In genomic region chr9:86601697-86602096, GRCh38 we compare ENCODE assay signal across 27 cellular contexts.
DNase-seq lines count a peak whose midpoint lies in the region; ATAC-seq, FAIRE-seq and TF ChIP-seq lines count a peak whose summit lies in the region.
"Had no signal": no experiment of that assay in that cellular context is flagged by ENCODE, and none has a peak within 500 bp of the region (broad histone marks: within the 10 kb centered on the region; RNA-seq: fewer than 3 reads in every experiment).

No MANE protein-coding gene starts in this region.

- CTCF ChIA-PET in HEK293T (lab: Yijun Ruan, JAX) = interaction anchor here (1.5 to 1.6 kb wide), 2 partner anchors 12 to 344 kb away, joined by 3 to 5 read pairs; no protein-coding TSS in a partner anchor

- no peak overlapping the region for H3K4me3 ChIP-seq in bronchial epithelial cell (ENCODE audit: low read depth, low read length)
- H3K4me3 ChIP-seq in H7 (ENCODE audit: insufficient read depth, low read depth, low read length) = no peak overlapping the region
- H3K4me3 ChIP-seq: BLaER1, GM12878, heart left ventricle, left lung, psoas muscle, transverse colon had no signal

- no peak for DNase-seq in HEK293T (ENCODE audit: extremely low spot score)
- DNase-seq in bronchial epithelial cell (ENCODE audit: low read depth) = peak; percentile 35
- DNase-seq in kidney tubule cell (ENCODE audit: low spot score) = peak; percentile 10
- DNase-seq in progenitor cell of endocrine pancreas (ENCODE audit: low spot score, unreplicated experiment) = no peak
- no peak for DNase-seq in midbrain (lab: John Stamatoyannopoulos, UW)
- no peak for DNase-seq in H7
- DNase-seq in activated CD4-positive, alpha-beta T cell treated with anti-CD3 and anti-CD28 coated beads, Interleukin-2, amount 50 U/mL, for 48 hours = no peak
- DNase-seq: ACHN; activated CD4-positive, alpha-beta T cell treated with anti-CD3 and anti-CD28 coated beads, Interleukin-2, amount 10 ng/mL, durations not matched to agents 24 days and 14 days; activated naive CD4-positive, alpha-beta T cell treated with anti-CD3 and anti-CD28 coated beads for 36 hours; activated T-cell treated with anti-CD3 and anti-CD28 coated beads, Interleukin-2, amount 50 U/mL, for 48 hours; caudate nucleus; COR-L47; dermis blood vessel endothelial cell; DMS79 treated with DMSO at 0.1 percent for 48 hours; HCEC 1CT; heart left ventricle; left lung; NCI-H1105; NCI-H1930; psoas muscle; SK-N-SH; stimulated activated CD8-positive, alpha-beta memory T cell treated with anti-CD3 and anti-CD28 coated beads, Interleukin-4, amount 100 ng/mL, for 48 hours; transverse colon had no signal

- peak overlapping the region; percentile 15 for H3K27ac Mint-ChIP-seq in progenitor cell of endocrine pancreas
- H3K27ac Mint-ChIP-seq: activated CD4-positive, alpha-beta T cell treated with anti-CD3 and anti-CD28 coated beads, Interleukin-2, amount 10 ng/mL, durations not matched to agents 24 days and 14 days; activated naive CD4-positive, alpha-beta T cell treated with anti-CD3 and anti-CD28 coated beads for 36 hours had no signal

- H3K36me3 ChIP-seq in bronchial epithelial cell (ENCODE audit: control insufficient read depth, insufficient read depth, low read length) (no peaks in the 10 kb centered on the region), H7 (replicated peaks; ENCODE audit: control insufficient read depth, insufficient read depth, low read length) (no peaks in the 10 kb centered on the region)
- H3K36me3 ChIP-seq: BLaER1, heart left ventricle, left lung, transverse colon had no signal

- POLR2A ChIA-PET in HEK293T (lab: Yijun Ruan, JAX) = interaction anchor here (1.2 kb wide), 1 partner anchor 10 kb away, joined by 3 read pairs; no protein-coding TSS in a partner anchor

- no peaks in the 10 kb centered on the region for H3K36me3 Mint-ChIP-seq in progenitor cell of endocrine pancreas (ENCODE audit: insufficient read depth)

- peaks cover 24% of the 10 kb centered on the region for H3K4me1 Mint-ChIP-seq in progenitor cell of endocrine pancreas (ENCODE audit: low read depth)
- H3K4me1 Mint-ChIP-seq: activated CD4-positive, alpha-beta T cell treated with anti-CD3 and anti-CD28 coated beads, Interleukin-2, amount 10 ng/mL, durations not matched to agents 24 days and 14 days had no signal

- peaks cover 4% of the 10 kb centered on the region for H3K27me3 ChIP-seq in bronchial epithelial cell (ENCODE audit: control insufficient read depth, insufficient read depth, low read length)
- peaks cover 4% of the 10 kb centered on the region; the same call in 1 of the 2 replicates for H3K27me3 ChIP-seq in H7 (ENCODE audit: control insufficient read depth, insufficient read depth, low read length)
- H3K27me3 ChIP-seq: BLaER1, heart left ventricle, left lung, transverse colon had no signal

- TF ChIP-seq CTCF in bronchial epithelial cell (IDR thresholded peaks at IDR 0.05; ENCODE audit: insufficient read depth, low read length, severe bottlenecking) (no peak), progenitor cell of endocrine pancreas (IDR thresholded peaks at IDR 0.05; ENCODE audit: unreplicated experiment) (no peak)

- H3K9me3 Mint-ChIP-seq in progenitor cell of endocrine pancreas (ENCODE audit: low read depth) = no peaks in the 10 kb centered on the region
- H3K9me3 Mint-ChIP-seq: activated CD4-positive, alpha-beta T cell treated with anti-CD3 and anti-CD28 coated beads, Interleukin-2, amount 10 ng/mL, durations not matched to agents 24 days and 14 days; activated naive CD4-positive, alpha-beta T cell treated with anti-CD3 and anti-CD28 coated beads for 36 hours had no signal

- no peak for ATAC-seq in HG03159 (IDR thresholded peaks at IDR 0.05; ENCODE audit: unreplicated experiment)
- ATAC-seq: GM12878, heart left ventricle, left lung, psoas muscle had no signal

- FAIRE-seq in bronchial epithelial cell (lab: Jason Lieb, UNC) = no peak
- FAIRE-seq: GM12878 had no signal

- no peak overlapping the region for H3K4me3 Mint-ChIP-seq in progenitor cell of endocrine pancreas (ENCODE audit: low read depth)
- H3K4me3 Mint-ChIP-seq: activated CD4-positive, alpha-beta T cell treated with anti-CD3 and anti-CD28 coated beads, Interleukin-2, amount 10 ng/mL, durations not matched to agents 24 days and 14 days; activated naive CD4-positive, alpha-beta T cell treated with anti-CD3 and anti-CD28 coated beads for 36 hours had no signal

- H3K27me3 Mint-ChIP-seq in progenitor cell of endocrine pancreas = no peaks in the 10 kb centered on the region

TF ChIP-seq in HEK293T, 16 proteins besides CTCF, POLR2A, EP300 and RAD21:
- TF ChIP-seq TARDBP (IDR thresholded peaks at IDR 0.05) = no peak
- no peak for TF ChIP-seq BHLHE40 (IDR thresholded peaks at IDR 0.05; ENCODE audit: borderline replicate concordance)
- peak; percentile 33; the same call in 1 of the 2 replicates for TF ChIP-seq PKNOX1 (IDR thresholded peaks at IDR 0.05)
- TF ChIP-seq CTBP1 (IDR thresholded peaks at IDR 0.05; ENCODE audit: borderline replicate concordance) = no peak

Comparison
In these comparisons a context has a peak if more than half of its experiments do, and no peak if none do; other contexts are left out.
1. DNase-seq: peak in bronchial epithelial cell (single experiment) and kidney tubule cell (single experiment); none in HEK293T (single experiment), progenitor cell of endocrine pancreas (single experiment), midbrain (single experiment), H7 (single experiment) and activated CD4-positive, alpha-beta T cell treated with anti-CD3 and anti-CD28 coated beads, Interleukin-2, amount 50 U/mL, for 48 hours (0 of 2).